In genomic region chr6:43937236-43938177, GRCh38 we compare ENCODE assay signal across 17 cellular contexts.
A peak's percentile ranks its signal among the peaks of the same experiment; 100 is the strongest.
DNase-seq lines count a peak whose midpoint lies in the region; ATAC-seq and TF ChIP-seq lines count a peak whose summit lies in the region.
"Had no signal": no experiment of that assay in that cellular context is flagged by ENCODE, and none has a peak within 500 bp of the region (broad histone marks: within the 10 kb centered on the region; RNA-seq: fewer than 3 reads in every experiment).

No MANE protein-coding gene starts in this region.

- H3K27me3 ChIP-seq in cardiac muscle cell (no peaks in the 10 kb centered on the region), neuronal stem cell (ENCODE audit: control insufficient read depth in 3 of 3, insufficient read depth in 3 of 3, low read depth in 1 of 3, low read length in 3 of 3) (peaks cover 0 to 16% (median 0%) of the 10 kb centered on the region in 3 experiments), upper lobe of left lung (no peaks in the 10 kb centered on the region)
- H3K27me3 ChIP-seq: breast epithelium had no signal

- no peak for TF ChIP-seq POLR2A in upper lobe of left lung (IDR thresholded peaks at IDR 0.05)

- H3K9ac ChIP-seq in neuronal stem cell (ENCODE audit: low read depth, low read length, poor library complexity): no peak overlapping the region

- no peaks in the 10 kb centered on the region for H3K79me1 ChIP-seq in neuronal stem cell (ENCODE audit: low read depth, low read length)

- H3K23ac ChIP-seq in neuronal stem cell (ENCODE audit: low read depth, low read length, poor library complexity): no peak overlapping the region

- H3K27me3 Mint-ChIP-seq in activated CD8-positive, alpha-beta memory T cell treated with anti-CD3 and anti-CD28 coated beads, Interleukin-2, amount 10 ng/mL, durations not matched to agents 7 days and 5 days: peaks cover 2% of the 10 kb centered on the region
- no peaks in the 10 kb centered on the region for H3K27me3 Mint-ChIP-seq in activated CD8-positive, alpha-beta T cell treated with anti-CD3 and anti-CD28 coated beads for 36 hours
- H3K27me3 Mint-ChIP-seq: activated naive CD4-positive, alpha-beta T cell treated with anti-CD3 and anti-CD28 coated beads, Interleukin-2, amount 50 U/mL, for 24 hours; CD4-positive, alpha-beta T cell had no signal

- H3K4me1 ChIP-seq in cardiac muscle cell (ENCODE audit: low read depth): peaks cover 72% of the 10 kb centered on the region
- H3K4me1 ChIP-seq in neuronal stem cell (ENCODE audit: control insufficient read depth in 2 of 2, insufficient read depth in 1 of 2, low read depth in 1 of 2, low read length in 2 of 2): peaks cover 14 to 18% of the 10 kb centered on the region in 2 donors
- H3K4me1 ChIP-seq in upper lobe of left lung: peaks cover 0 to 7% (median 2%) of the 10 kb centered on the region in 4 donors
- H3K4me1 ChIP-seq: A549, breast epithelium had no signal

- H2BK15ac ChIP-seq in neuronal stem cell (ENCODE audit: low read length): peak overlapping the region; percentile 42

- peak; percentile 33 for DNase-seq in activated CD8-positive, alpha-beta memory T cell treated with anti-CD3 and anti-CD28 coated beads, Interleukin-2, amount 50 U/mL, for 48 hours
- no peak for DNase-seq in activated CD8-positive, alpha-beta memory T cell treated with anti-CD3 and anti-CD28 coated beads, Interleukin-2, amount 10 ng/mL, durations not matched to agents 7 days and 5 days
- DNase-seq in cardiac muscle cell (ENCODE audit: low read depth in 1 of 2, low spot score in 1 of 2) (peak in 1 of 2 donors; percentile 96), neuronal stem cell (ENCODE audit: low spot score) (no peak), upper lobe of left lung (peak in 1 of 2 donors; percentile 68), AG08396 (ENCODE audit: low spot score) (no peak), NOMO-1 treated with dmso at 0.1 percent for 144 hours (lab: John Stamatoyannopoulos, UW; ENCODE audit: unreplicated experiment) (no peak)
- no peak for DNase-seq in activated CD8-positive, alpha-beta T cell treated with anti-CD3 and anti-CD28 coated beads for 36 hours
- DNase-seq: CD4-positive, alpha-beta T cell; KBM-7; NCI-H1048; NCI-H2171 treated with DMSO at 0.1 percent for 48 hours had no signal

- no peak overlapping the region for H4K8ac ChIP-seq in neuronal stem cell (ENCODE audit: low read depth, low read length)

- H3K36me3 ChIP-seq in cardiac muscle cell (no peaks in the 10 kb centered on the region), neuronal stem cell (replicated peaks in 1 of 2; ENCODE audit: control insufficient read depth in 2 of 2, insufficient read depth in 2 of 2, low read length in 2 of 2) (no peaks in the 10 kb centered on the region), upper lobe of left lung (no peaks in the 10 kb centered on the region)
- H3K36me3 ChIP-seq: breast epithelium had no signal

- H3K4me1 Mint-ChIP-seq in activated CD8-positive, alpha-beta memory T cell treated with anti-CD3 and anti-CD28 coated beads, Interleukin-2, amount 10 ng/mL, durations not matched to agents 7 days and 5 days: no peaks in the 10 kb centered on the region
- H3K4me1 Mint-ChIP-seq in activated CD8-positive, alpha-beta T cell treated with anti-CD3 and anti-CD28 coated beads for 36 hours (ENCODE audit: low read depth): no peaks in the 10 kb centered on the region
- H3K4me1 Mint-ChIP-seq: activated naive CD4-positive, alpha-beta T cell treated with anti-CD3 and anti-CD28 coated beads, Interleukin-2, amount 50 U/mL, for 24 hours had no signal

- H3K4me3 ChIP-seq in cardiac muscle cell (no peak overlapping the region), neuronal stem cell (ENCODE audit: low read length in 2 of 2) (no peak overlapping the region), upper lobe of left lung (no peak overlapping the region)
- H3K4me3 ChIP-seq: A549, breast epithelium, GM12878 had no signal

- H3K27ac ChIP-seq in cardiac muscle cell: peak overlapping the region; percentile 99
- H3K27ac ChIP-seq in neuronal stem cell (replicated peaks; ENCODE audit: low read length): no peak overlapping the region
- H3K27ac ChIP-seq in upper lobe of left lung: no peak overlapping the region
- H3K27ac ChIP-seq: A549, breast epithelium, VCaP had no signal

- H3K4ac ChIP-seq in neuronal stem cell (ENCODE audit: low read length): no peak overlapping the region

- no peak overlapping the region for H2BK12ac ChIP-seq in neuronal stem cell (ENCODE audit: low read length)

- H2AK5ac ChIP-seq in neuronal stem cell (ENCODE audit: low read depth, low read length): peak overlapping the region; percentile 72

- no peak overlapping the region for H2AFZ ChIP-seq in neuronal stem cell (ENCODE audit: low read length)

- CTCF ChIA-PET in activated CD8-positive, alpha-beta memory T cell treated with anti-CD3 and anti-CD28 coated beads, Interleukin-2, amount 10 ng/mL, durations not matched to agents 7 days and 5 days (lab: Charles Lee): no interaction called here
- CTCF ChIA-PET in activated CD8-positive, alpha-beta T cell treated with anti-CD3 and anti-CD28 coated beads for 36 hours (lab: Charles Lee): no interaction called here

- H2BK5ac ChIP-seq in neuronal stem cell (ENCODE audit: low read length): no peak overlapping the region

- WGBS in neuronal stem cell (ENCODE audit: extremely low coverage in 2 of 2, insufficient read length in 2 of 2, insufficient replicate concordance in 1 of 2), 2 donors: no CpG with 5 or more reads among the region's 7 CpGs
- WGBS in upper lobe of left lung, 2 donors: 67 to 88% methylated on average over 7 of the region's 7 CpGs

- POLR2A ChIA-PET in activated CD8-positive, alpha-beta T cell treated with anti-CD3 and anti-CD28 coated beads for 36 hours (lab: Charles Lee): interaction anchor here (1.5 kb wide), 1 partner anchor 10 kb away, joined by 4 read pairs; no protein-coding TSS in a partner anchor

- H3K14ac ChIP-seq in neuronal stem cell (ENCODE audit: low read length): no peak overlapping the region

- TF ChIP-seq EP300 in upper lobe of left lung (IDR thresholded peaks at IDR 0.05): no peak

- no peaks in the 10 kb centered on the region for H3K9me3 ChIP-seq in cardiac muscle cell (ENCODE audit: low read depth)
- no peaks in the 10 kb centered on the region for H3K9me3 ChIP-seq in neuronal stem cell (replicated peaks in 1 of 2; ENCODE audit: control insufficient read depth in 2 of 2, insufficient read depth in 1 of 2, low read depth in 1 of 2, low read length in 2 of 2)
- no peaks in the 10 kb centered on the region for H3K9me3 ChIP-seq in upper lobe of left lung
- H3K9me3 ChIP-seq: A549, breast epithelium had no signal

- no peak overlapping the region for H4K91ac ChIP-seq in neuronal stem cell (ENCODE audit: low read depth, low read length, poor library complexity)

- no peak overlapping the region for H3K27ac Mint-ChIP-seq in activated CD8-positive, alpha-beta memory T cell treated with anti-CD3 and anti-CD28 coated beads, Interleukin-2, amount 10 ng/mL, durations not matched to agents 7 days and 5 days
- no peak overlapping the region for H3K27ac Mint-ChIP-seq in activated CD8-positive, alpha-beta T cell treated with anti-CD3 and anti-CD28 coated beads for 36 hours
- H3K27ac Mint-ChIP-seq: activated naive CD4-positive, alpha-beta T cell treated with anti-CD3 and anti-CD28 coated beads, Interleukin-2, amount 50 U/mL, for 24 hours; CD4-positive, alpha-beta T cell had no signal

- TF ChIP-seq CTCF in cardiac muscle cell (IDR thresholded peaks at IDR 0.05; ENCODE audit: low read depth, low read length) (no peak), upper lobe of left lung (IDR thresholded peaks at IDR 0.05) (no peak)
- TF ChIP-seq CTCF in activated CD8-positive, alpha-beta T cell treated with anti-CD3 and anti-CD28 coated beads for 36 hours (IDR thresholded peaks at IDR 0.05): no peak

- H3K9me3 Mint-ChIP-seq in activated CD8-positive, alpha-beta memory T cell treated with anti-CD3 and anti-CD28 coated beads, Interleukin-2, amount 10 ng/mL, durations not matched to agents 7 days and 5 days (ENCODE audit: low read depth): no peaks in the 10 kb centered on the region
- H3K9me3 Mint-ChIP-seq in activated CD8-positive, alpha-beta T cell treated with anti-CD3 and anti-CD28 coated beads for 36 hours: no peaks in the 10 kb centered on the region
- H3K9me3 Mint-ChIP-seq: activated naive CD4-positive, alpha-beta T cell treated with anti-CD3 and anti-CD28 coated beads, Interleukin-2, amount 50 U/mL, for 24 hours; CD4-positive, alpha-beta T cell had no signal

- H3K36me3 Mint-ChIP-seq in activated CD8-positive, alpha-beta memory T cell treated with anti-CD3 and anti-CD28 coated beads, Interleukin-2, amount 10 ng/mL, durations not matched to agents 7 days and 5 days: no peaks in the 10 kb centered on the region
- H3K36me3 Mint-ChIP-seq in activated CD8-positive, alpha-beta T cell treated with anti-CD3 and anti-CD28 coated beads for 36 hours (ENCODE audit: low read depth): no peaks in the 10 kb centered on the region
- H3K36me3 Mint-ChIP-seq: activated naive CD4-positive, alpha-beta T cell treated with anti-CD3 and anti-CD28 coated beads, Interleukin-2, amount 50 U/mL, for 24 hours had no signal

- H3K4me3 Mint-ChIP-seq in activated CD8-positive, alpha-beta memory T cell treated with anti-CD3 and anti-CD28 coated beads, Interleukin-2, amount 10 ng/mL, durations not matched to agents 7 days and 5 days: no peak overlapping the region
- no peak overlapping the region for H3K4me3 Mint-ChIP-seq in activated CD8-positive, alpha-beta T cell treated with anti-CD3 and anti-CD28 coated beads for 36 hours
- H3K4me3 Mint-ChIP-seq: activated naive CD4-positive, alpha-beta T cell treated with anti-CD3 and anti-CD28 coated beads, Interleukin-2, amount 50 U/mL, for 24 hours; CD4-positive, alpha-beta T cell had no signal

- ATAC-seq in activated CD8-positive, alpha-beta memory T cell treated with anti-CD3 and anti-CD28 coated beads, Interleukin-2, amount 10 ng/mL, durations not matched to agents 7 days and 5 days: no peak
- peak; percentile 4 to 64 for ATAC-seq in upper lobe of left lung (ENCODE audit: low FRiP score in 2 of 2)
- ATAC-seq in activated CD8-positive, alpha-beta T cell treated with anti-CD3 and anti-CD28 coated beads for 36 hours: no peak
- ATAC-seq: A549, GM12878 had no signal

- peak overlapping the region; percentile 62 for H3K18ac ChIP-seq in neuronal stem cell (ENCODE audit: low read length)

- intact Hi-C loops in activated CD8-positive, alpha-beta T cell treated with anti-CD3 and anti-CD28 coated beads for 36 hours (cut with micrococcal nuclease): no loop called here

- H2BK120ac ChIP-seq in neuronal stem cell (ENCODE audit: low read depth, low read length): no peak overlapping the region

- no peak overlapping the region for H3K4me2 ChIP-seq in neuronal stem cell (ENCODE audit: insufficient read depth, low read length, poor library complexity, severe bottlenecking)
- H3K4me2 ChIP-seq: A549 had no signal

Comparison
In these comparisons a context has a peak if more than half of its experiments do, and no peak if none do; other contexts are left out.
1. ATAC-seq: peak in upper lobe of left lung (2 of 2); none in activated CD8-positive, alpha-beta memory T cell treated with anti-CD3 and anti-CD28 coated beads, Interleukin-2, amount 10 ng/mL, durations not matched to agents 7 days and 5 days (single experiment) and activated CD8-positive, alpha-beta T cell treated with anti-CD3 and anti-CD28 coated beads for 36 hours (single experiment).